In genomic region chr6:46129634-46130505, GRCh38 we compare ENCODE assay signal across 8 cellular contexts. TPM values are rescaled to one million over a fixed set of nuclear protein-coding genes. Genes with fewer than 3 reads are reported as not detected.
DNase-seq lines count a peak whose midpoint lies in the region; ATAC-seq and TF ChIP-seq lines count a peak whose summit lies in the region.

TSS of gene ENPP4 (plus strand) at chr6:46129989. CDS start at chr6:46139584, 9,595 bp downstream.

- DNase-seq in ELR (ENCODE audit: low read depth) (peak; percentile 34), H4 (ENCODE audit: low spot score) (peak; percentile 57), M059J (ENCODE audit: low read depth) (peak; percentile 78), SK-N-MC (ENCODE audit: low read depth, low spot score) (no peak), Right ventricle myocardium superior (peak; percentile 90), ovary (peak; percentile 76 to 82 (median 78))

- peak; percentile 99 for ATAC-seq in Right ventricle myocardium superior (ENCODE audit: poor library complexity)

- H3K36me3 ChIP-seq in SK-N-MC (ENCODE audit: insufficient read depth, low read length) (no peaks in the 10 kb centered on the region), ovary (no peaks in the 10 kb centered on the region), thymus (ENCODE audit: control insufficient read depth, insufficient read depth) (no peaks in the 10 kb centered on the region)

- H3K9me3 ChIP-seq in SK-N-MC (ENCODE audit: low read depth, low read length) (no peaks in the 10 kb centered on the region), ovary (no peaks in the 10 kb centered on the region), thymus (ENCODE audit: control insufficient read depth) (no peaks in the 10 kb centered on the region)

- H3K9me3 Mint-ChIP-seq in activated naive CD8-positive, alpha-beta T cell (ENCODE audit: low read depth), result no peaks in the 10 kb centered on the region

- no peak for TF ChIP-seq CTCF in ovary (IDR thresholded peaks at IDR 0.05)

- whole genome bisulfite sequencing in ovary, 3 donors, result 1 to 2% (median 2%) methylated on average over 53 to 61 of the region's 61 CpGs
- under 1% methylated on average over 61 of the region's 61 CpGs for WGBS in thymus

- H3K27ac ChIP-seq in SK-N-MC (no peak within 1 kb of the TSS), ovary (peak within 1 kb of the TSS in 1 of 2 donors; percentile 19), thymus (ENCODE audit: low read depth) (peak within 1 kb of the TSS; percentile 86)

- no peak for TF ChIP-seq EP300 in ovary (IDR thresholded peaks at IDR 0.05)

- H3K27me3 Mint-ChIP-seq in activated naive CD8-positive, alpha-beta T cell, result no peaks in the 10 kb centered on the region

- TF ChIP-seq POLR2A in ovary (IDR thresholded peaks at IDR 0.05), result peak; percentile 42

- peak within 1 kb of the TSS; percentile 57 for H3K4me3 ChIP-seq in SK-N-MC
- peak within 1 kb of the TSS; percentile 63 for H3K4me3 ChIP-seq in ovary
- peak within 1 kb of the TSS; percentile 81 for H3K4me3 ChIP-seq in thymus (ENCODE audit: low read length)

- H3K36me3 Mint-ChIP-seq in activated naive CD8-positive, alpha-beta T cell, result peaks cover 2% of the 10 kb centered on the region

- H3K27ac Mint-ChIP-seq in activated naive CD8-positive, alpha-beta T cell, result peak within 1 kb of the TSS; percentile 85

- no peak within 1 kb of the TSS for H3K9ac ChIP-seq in SK-N-MC (ENCODE audit: insufficient read length)

- H3K4me3 Mint-ChIP-seq in activated naive CD8-positive, alpha-beta T cell, result peak within 1 kb of the TSS; percentile 96

- no peaks in the 10 kb centered on the region for H3K27me3 ChIP-seq in ovary
- H3K27me3 ChIP-seq in thymus (ENCODE audit: control insufficient read depth, insufficient read depth), result no peaks in the 10 kb centered on the region

- H3K4me1 ChIP-seq in ovary (ENCODE audit: insufficient read depth) (peaks cover 4% of the 10 kb centered on the region), thymus (ENCODE audit: control insufficient read depth, insufficient read depth, low read length) (peaks cover 3% of the 10 kb centered on the region)

- H3K4me1 Mint-ChIP-seq in activated naive CD8-positive, alpha-beta T cell (ENCODE audit: low read depth), result peaks cover 42% of the 10 kb centered on the region

- intact Hi-C loops in Right ventricle myocardium superior (cut with DNase I), result no loop called here
- intact Hi-C loops in ovary (cut with DNase I), result no loop called here

RNA-seq across cellular contexts. Expression of gene ENPP4, which starts in this region (rescaled TPM):
- total RNA-seq in H4 (2014; rRNA removed; shearing (Covaris generic)), result 1.5 and 1.6 TPM in 2 replicates
- total RNA-seq in M059J (2014; rRNA removed; shearing (Covaris generic)), result 3.1 and 3.7 TPM in 2 replicates
- total RNA-seq in Right ventricle myocardium superior (18.3 TPM), ovary (10 to 100 TPM in 1 of 7 donors, 1 to 10 TPM in 6; 3.0 to 11.3 (median 3.7) TPM)
- polyA plus RNA-seq in ovary (1 to 10 TPM; 1.9 to 6.5 TPM), thymus (18.1 TPM)
